Comparison of ENCODE assay signal across 1 cellular context in the genomic region with DNA sequence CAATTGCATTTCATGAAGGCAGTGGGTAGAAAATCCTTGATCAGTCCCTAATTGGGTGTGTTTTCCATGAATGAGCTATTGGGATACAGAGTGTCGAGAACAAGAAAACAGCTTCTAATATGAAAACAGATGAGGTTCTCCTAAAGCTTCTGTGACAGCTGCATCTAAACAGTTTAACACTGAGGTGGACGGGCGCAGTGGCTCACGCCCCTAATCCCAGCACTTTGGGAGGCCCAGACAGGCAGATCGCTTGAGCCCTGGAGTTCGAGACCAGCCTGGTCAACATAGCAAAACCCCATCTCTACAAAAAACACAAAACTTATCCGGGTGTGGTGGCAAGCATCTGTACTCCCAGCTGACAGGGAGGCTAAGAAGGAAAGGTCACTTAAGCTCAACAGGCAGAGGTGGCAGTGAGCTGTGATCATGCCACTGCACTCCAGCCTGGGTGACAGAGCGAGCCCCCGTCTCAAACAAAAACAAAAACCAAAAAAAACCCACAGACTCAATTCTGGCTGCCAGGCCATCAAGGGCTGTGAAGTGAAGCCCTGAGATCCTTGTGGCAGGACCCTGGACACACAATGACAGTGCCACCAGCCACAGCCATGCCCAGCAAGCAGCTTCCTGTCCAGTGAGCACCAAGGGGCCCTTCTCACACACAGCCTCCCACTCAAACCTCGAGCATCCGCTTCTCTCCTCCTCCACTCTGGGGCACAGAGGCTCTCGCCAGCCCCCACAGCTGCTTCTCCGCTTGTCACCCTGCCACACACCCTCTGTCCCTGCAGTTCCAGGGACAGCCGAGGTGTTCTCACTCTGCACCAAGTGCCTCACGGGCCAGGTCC.
TF ChIP-seq lines count a peak whose summit lies in the region.

No MANE protein-coding gene starts in this region.

TF ChIP-seq in HepG2, 621 proteins besides CTCF, POLR2A, EP300 and RAD21 (continued from another document and continues in another):
- TF ChIP-seq, protein P1, sequence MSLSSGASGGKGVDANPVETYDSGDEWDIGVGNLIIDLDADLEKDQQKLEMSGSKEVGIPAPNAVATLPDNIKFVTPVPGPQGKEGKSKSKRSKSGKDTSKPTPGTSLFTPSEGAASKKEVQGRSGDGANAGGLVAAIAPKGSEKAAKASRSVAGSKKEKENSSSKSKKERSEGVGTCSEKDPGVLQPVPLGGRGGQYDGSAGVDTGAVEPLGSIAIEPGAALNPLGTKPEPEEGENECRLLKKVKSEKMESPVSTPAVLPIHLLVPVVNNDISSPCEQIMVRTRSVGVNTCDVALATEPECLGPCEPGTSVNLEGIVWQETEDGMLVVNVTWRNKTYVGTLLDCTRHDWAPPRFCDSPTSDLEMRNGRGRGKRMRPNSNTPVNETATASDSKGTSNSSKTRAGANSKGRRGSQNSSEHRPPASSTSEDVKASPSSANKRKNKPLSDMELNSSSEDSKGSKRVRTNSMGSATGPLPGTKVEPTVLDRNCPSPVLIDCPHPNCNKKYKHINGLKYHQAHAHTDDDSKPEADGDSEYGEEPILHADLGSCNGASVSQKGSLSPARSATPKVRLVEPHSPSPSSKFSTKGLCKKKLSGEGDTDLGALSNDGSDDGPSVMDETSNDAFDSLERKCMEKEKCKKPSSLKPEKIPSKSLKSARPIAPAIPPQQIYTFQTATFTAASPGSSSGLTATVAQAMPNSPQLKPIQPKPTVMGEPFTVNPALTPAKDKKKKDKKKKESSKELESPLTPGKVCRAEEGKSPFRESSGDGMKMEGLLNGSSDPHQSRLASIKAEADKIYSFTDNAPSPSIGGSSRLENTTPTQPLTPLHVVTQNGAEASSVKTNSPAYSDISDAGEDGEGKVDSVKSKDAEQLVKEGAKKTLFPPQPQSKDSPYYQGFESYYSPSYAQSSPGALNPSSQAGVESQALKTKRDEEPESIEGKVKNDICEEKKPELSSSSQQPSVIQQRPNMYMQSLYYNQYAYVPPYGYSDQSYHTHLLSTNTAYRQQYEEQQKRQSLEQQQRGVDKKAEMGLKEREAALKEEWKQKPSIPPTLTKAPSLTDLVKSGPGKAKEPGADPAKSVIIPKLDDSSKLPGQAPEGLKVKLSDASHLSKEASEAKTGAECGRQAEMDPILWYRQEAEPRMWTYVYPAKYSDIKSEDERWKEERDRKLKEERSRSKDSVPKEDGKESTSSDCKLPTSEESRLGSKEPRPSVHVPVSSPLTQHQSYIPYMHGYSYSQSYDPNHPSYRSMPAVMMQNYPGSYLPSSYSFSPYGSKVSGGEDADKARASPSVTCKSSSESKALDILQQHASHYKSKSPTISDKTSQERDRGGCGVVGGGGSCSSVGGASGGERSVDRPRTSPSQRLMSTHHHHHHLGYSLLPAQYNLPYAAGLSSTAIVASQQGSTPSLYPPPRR (CRISPR knock-in tag; IDR thresholded peaks at IDR 0.05; ENCODE audit: borderline replicate concordance) = no peak
- no peak for TF ChIP-seq KDM4B (CRISPR knock-in tag; IDR thresholded peaks at IDR 0.05)
- TF ChIP-seq, protein P2, sequence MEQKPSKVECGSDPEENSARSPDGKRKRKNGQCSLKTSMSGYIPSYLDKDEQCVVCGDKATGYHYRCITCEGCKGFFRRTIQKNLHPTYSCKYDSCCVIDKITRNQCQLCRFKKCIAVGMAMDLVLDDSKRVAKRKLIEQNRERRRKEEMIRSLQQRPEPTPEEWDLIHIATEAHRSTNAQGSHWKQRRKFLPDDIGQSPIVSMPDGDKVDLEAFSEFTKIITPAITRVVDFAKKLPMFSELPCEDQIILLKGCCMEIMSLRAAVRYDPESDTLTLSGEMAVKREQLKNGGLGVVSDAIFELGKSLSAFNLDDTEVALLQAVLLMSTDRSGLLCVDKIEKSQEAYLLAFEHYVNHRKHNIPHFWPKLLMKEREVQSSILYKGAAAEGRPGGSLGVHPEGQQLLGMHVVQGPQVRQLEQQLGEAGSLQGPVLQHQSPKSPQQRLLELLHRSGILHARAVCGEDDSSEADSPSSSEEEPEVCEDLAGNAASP (CRISPR knock-in tag; IDR thresholded peaks at IDR 0.05; ENCODE audit: borderline replicate concordance) = no peak
- TF ChIP-seq SMAD1 (CRISPR knock-in tag; IDR thresholded peaks at IDR 0.05; ENCODE audit: borderline replicate concordance, low read depth) = no peak
- no peak for TF ChIP-seq ZNF451 (CRISPR knock-in tag; IDR thresholded peaks at IDR 0.05)
- TF ChIP-seq ZNF674 (CRISPR knock-in tag; IDR thresholded peaks at IDR 0.05; ENCODE audit: low read depth) = no peak
- no peak for TF ChIP-seq ZNF180 (CRISPR knock-in tag; IDR thresholded peaks at IDR 0.05; ENCODE audit: borderline replicate concordance, low read depth)
- TF ChIP-seq RBM22 (optimal IDR thresholded peaks at IDR 0.05; ENCODE audit: low read length) = no peak
- TF ChIP-seq KLF12 (CRISPR knock-in tag; IDR thresholded peaks at IDR 0.05; ENCODE audit: borderline replicate concordance) = no peak
- TF ChIP-seq EHMT2 (IDR thresholded peaks at IDR 0.05; ENCODE audit: borderline replicate concordance, low read depth, low read length) = no peak
- TF ChIP-seq, protein P3, sequence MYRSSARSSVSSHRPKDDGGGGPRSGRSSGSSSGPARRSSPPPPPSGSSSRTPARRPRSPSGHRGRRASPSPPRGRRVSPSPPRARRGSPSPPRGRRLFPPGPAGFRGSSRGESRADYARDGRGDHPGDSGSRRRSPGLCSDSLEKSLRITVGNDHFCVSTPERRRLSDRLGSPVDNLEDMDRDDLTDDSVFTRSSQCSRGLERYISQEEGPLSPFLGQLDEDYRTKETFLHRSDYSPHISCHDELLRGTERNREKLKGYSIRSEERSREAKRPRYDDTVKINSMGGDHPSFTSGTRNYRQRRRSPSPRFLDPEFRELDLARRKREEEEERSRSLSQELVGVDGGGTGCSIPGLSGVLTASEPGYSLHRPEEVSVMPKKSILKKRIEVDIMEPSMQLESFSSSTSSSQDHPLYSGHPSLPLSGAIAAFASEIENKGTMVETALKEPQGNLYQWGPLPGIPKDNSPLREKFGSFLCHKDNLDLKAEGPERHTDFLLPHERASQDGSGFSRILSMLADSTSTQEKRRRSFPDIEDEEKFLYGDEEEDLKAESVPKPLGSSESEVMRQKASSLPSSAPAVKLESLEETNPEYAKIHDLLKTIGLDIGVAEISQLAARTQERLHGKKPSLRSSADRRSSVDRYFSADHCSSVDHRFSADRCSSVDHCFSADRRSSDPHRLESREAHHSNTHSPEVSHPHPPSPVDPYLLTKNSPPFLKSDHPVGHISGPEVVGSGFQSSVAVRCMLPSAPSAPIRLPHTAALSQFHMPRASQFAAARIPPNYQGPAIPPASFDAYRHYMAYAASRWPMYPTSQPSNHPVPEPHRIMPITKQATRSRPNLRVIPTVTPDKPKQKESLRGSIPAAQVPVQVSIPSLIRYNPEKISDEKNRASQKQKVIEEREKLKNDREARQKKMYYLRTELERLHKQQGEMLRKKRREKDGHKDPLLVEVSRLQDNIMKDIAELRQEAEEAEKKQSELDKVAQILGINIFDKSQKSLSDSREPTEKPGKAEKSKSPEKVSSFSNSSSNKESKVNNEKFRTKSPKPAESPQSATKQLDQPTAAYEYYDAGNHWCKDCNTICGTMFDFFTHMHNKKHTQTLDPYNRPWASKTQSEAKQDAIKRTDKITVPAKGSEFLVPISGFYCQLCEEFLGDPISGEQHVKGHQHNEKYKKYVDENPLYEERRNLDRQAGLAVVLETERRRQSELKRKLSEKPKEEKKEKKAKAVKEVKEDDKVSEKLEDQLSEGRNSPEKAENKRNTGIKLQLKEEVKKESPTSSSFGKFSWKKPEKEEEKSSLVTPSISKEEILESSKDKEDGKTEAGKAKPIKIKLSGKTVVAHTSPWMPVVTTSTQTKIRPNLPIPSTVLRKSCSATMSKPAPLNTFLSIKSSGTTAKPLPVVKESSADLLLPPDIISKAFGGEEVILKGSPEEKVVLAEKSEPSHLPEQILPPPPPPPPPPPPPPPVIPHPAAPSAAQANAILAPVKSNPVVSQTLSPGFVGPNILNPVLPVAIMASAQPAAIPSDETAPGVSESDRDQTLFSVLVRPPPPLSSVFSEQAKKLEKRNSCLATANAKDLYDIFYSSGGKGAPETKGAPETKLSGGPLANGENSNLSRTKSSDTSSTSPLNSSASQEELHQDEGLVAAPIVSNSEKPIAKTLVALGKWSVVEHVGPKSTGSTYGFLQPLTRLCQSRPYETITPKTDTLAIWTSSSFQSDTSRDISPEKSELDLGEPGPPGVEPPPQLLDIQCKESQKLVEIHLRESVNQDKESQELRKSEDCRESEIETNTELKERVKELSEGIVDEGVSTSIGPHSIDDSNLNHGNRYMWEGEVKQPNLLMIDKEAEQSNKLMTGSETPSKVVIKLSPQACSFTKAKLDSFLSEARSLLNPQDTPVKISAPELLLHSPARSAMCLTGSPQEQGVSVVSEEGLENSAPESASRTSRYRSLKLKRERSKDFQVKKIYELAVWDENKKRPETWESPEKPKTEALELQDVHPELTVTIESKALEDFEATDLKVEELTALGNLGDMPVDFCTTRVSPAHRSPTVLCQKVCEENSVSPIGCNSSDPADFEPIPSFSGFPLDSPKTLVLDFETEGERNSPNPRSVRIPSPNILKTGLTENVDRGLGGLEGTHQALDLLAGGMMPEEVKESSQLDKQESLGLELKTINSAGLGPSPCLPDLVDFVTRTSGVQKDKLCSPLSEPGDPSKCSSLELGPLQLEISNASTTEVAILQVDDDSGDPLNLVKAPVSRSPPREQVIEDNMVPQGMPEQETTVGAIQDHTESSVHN (CRISPR knock-in tag; IDR thresholded peaks at IDR 0.05) = 0 out of 2 replicates have a peak, but pooled peaks have one; percentile 63
- TF ChIP-seq NRL (CRISPR knock-in tag; IDR thresholded peaks at IDR 0.05; ENCODE audit: borderline replicate concordance) = peak; percentile 38; the same call in 1 of the 2 replicates
- peak; percentile 14; the same call in 1 of the 2 replicates for TF ChIP-seq ZNF687 (CRISPR knock-in tag; IDR thresholded peaks at IDR 0.05)
- TF ChIP-seq ZNF253 (CRISPR knock-in tag; IDR thresholded peaks at IDR 0.05; ENCODE audit: borderline replicate concordance) = peak; percentile 43; the same call in 1 of the 2 replicates
- TF ChIP-seq HNRNPL (IDR thresholded peaks at IDR 0.05; ENCODE audit: low read depth, low read length) = peak; percentile 70; the same call in 1 of the 2 replicates
- TF ChIP-seq, protein P4, sequence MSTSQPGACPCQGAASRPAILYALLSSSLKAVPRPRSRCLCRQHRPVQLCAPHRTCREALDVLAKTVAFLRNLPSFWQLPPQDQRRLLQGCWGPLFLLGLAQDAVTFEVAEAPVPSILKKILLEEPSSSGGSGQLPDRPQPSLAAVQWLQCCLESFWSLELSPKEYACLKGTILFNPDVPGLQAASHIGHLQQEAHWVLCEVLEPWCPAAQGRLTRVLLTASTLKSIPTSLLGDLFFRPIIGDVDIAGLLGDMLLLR (CRISPR knock-in tag; IDR thresholded peaks at IDR 0.05) = 0 out of 2 replicates have a peak, but pooled peaks have one; percentile 55
- no peak for TF ChIP-seq ZNF670 (CRISPR knock-in tag; IDR thresholded peaks at IDR 0.05; ENCODE audit: borderline replicate concordance)
- TF ChIP-seq MAFG (CRISPR knock-in tag; IDR thresholded peaks at IDR 0.05) = no peak
- no peak for TF ChIP-seq BRCA1 (CRISPR knock-in tag; IDR thresholded peaks at IDR 0.05)
- no peak for TF ChIP-seq ZNF224 (CRISPR knock-in tag; IDR thresholded peaks at IDR 0.05)
- 0 out of 2 replicates have a peak, but pooled peaks have one; percentile 46 for TF ChIP-seq ZNF776 (CRISPR knock-in tag; IDR thresholded peaks at IDR 0.05)
- no peak for TF ChIP-seq ZC3H13 (CRISPR knock-in tag; IDR thresholded peaks at IDR 0.05)
- no peak for TF ChIP-seq ZNF20 (CRISPR knock-in tag; IDR thresholded peaks at IDR 0.05)
- 0 out of 2 replicates have a peak, but pooled peaks have one; percentile 62 for TF ChIP-seq DZIP1 (CRISPR knock-in tag; IDR thresholded peaks at IDR 0.05)
- TF ChIP-seq SP140L (CRISPR knock-in tag; IDR thresholded peaks at IDR 0.05; ENCODE audit: borderline replicate concordance) = no peak
- TF ChIP-seq YEATS2 (CRISPR knock-in tag; IDR thresholded peaks at IDR 0.05; ENCODE audit: borderline replicate concordance) = no peak
